In the genomic region with DNA sequence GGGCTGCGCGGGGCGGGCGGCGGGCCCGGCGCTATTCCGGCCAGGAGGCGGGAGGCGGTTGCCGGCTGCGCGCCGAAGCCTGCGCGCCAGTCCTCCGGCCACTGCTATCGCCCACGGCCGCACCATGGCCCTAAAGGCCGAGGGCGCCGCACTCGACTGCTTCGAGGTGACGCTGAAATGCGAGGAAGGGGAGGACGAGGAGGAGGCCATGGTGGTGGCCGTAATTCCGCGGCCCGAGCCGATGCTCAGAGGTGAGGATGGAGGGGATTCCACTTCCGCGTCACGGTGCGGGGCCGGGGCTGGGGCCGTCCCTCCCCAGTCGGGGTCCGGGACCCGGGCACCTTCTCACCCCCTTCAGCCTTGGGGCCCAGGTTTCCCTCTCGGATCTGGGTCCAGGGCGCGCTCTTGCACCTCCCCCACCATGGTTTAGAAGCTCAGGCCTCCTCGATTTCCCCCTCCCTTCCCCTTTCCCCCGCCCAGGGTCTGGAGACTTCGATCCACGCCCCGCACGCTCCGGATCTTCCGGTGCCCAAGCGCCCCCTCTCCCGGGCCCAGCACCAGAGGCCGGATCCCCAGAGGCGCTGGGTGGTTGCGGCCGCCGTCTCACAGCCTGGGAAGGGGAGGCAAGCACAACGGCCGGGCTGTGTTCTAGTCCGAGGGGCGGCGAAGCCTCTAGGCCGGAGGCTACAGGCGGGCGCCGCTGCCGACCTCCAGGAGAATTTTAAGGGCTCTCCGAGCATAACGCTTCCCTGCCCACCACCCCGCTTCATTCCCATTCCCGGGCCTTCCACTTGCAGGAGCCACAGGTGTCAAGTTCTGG, we compare ENCODE assay signal across 7 cellular contexts. TPM values are rescaled to one million over a fixed set of nuclear protein-coding genes. Genes with fewer than 3 reads are reported as not detected.
DNase-seq lines count a peak whose midpoint lies in the region; TF ChIP-seq lines count a peak whose summit lies in the region.

No MANE protein-coding gene starts in this region.

- peaks cover 34 to 35% of the 10 kb centered on the region in 2 experiments for H3K4me1 Mint-ChIP-seq in H9

- H2AFZ ChIP-seq in H9 (ENCODE audit: low read length): no peak overlapping the region
- H2AFZ ChIP-seq in Loucy (ENCODE audit: low read length): peak overlapping the region; percentile 92

- no peak overlapping the region for H4K91ac ChIP-seq in H9 (ENCODE audit: insufficient read length, low read depth, low read length)

- peaks cover 10% of the 10 kb centered on the region for H3K23me2 ChIP-seq in H9 (ENCODE audit: insufficient read length, low read depth, low read length, poor library complexity, severe bottlenecking)

- WGBS in H9 (ENCODE audit: extremely low coverage, insufficient read length, low lambda C conversion rate): no CpG with 5 or more reads among the region's 74 CpGs
- 0% methylated on average over 74 of the region's 74 CpGs for WGBS in ectodermal cell, 2 experiments
- 0 to 2% methylated on average over 51 to 52 of the region's 74 CpGs for WGBS in lower leg skin, 2 donors

- H3K9ac ChIP-seq in H9 (ENCODE audit: extremely low read depth, insufficient read length, low read length) (peak overlapping the region; percentile 84), Loucy (ENCODE audit: low read depth, low read length, poor library complexity, severe bottlenecking) (peak overlapping the region; percentile 94)

- H3K36me3 ChIP-seq in Loucy (ENCODE audit: insufficient read depth, low read length) (peaks cover 22% of the 10 kb centered on the region), ectodermal cell (ENCODE audit: control insufficient read depth, insufficient read depth, low read length) (peaks cover 26% of the 10 kb centered on the region)

- peaks cover 25 to 40% (median 37%) of the 10 kb centered on the region in 3 experiments; a peak in 6 of 7 replicates for H3K36me3 Mint-ChIP-seq in H9 (ENCODE audit: insufficient read depth in 1 of 3, low read depth in 3 of 3)

- no peak overlapping the region for H4K8ac ChIP-seq in H9 (replicated peaks; ENCODE audit: insufficient read length, low read depth, low read length)

- H3T11ph ChIP-seq in H9 (ENCODE audit: low read length): no peak overlapping the region

- H3K4me2 ChIP-seq in H9 (ENCODE audit: insufficient read depth, insufficient read length, low read length): peak overlapping the region; percentile 99
- H3K4me2 ChIP-seq in Loucy (ENCODE audit: low read depth, low read length, poor library complexity, severe bottlenecking): peak overlapping the region; percentile 98

- DNase-seq in H9 (no peak), lower leg skin (ENCODE audit: low spot score in 2 of 2) (peak in 1 of 2 donors; percentile 87)
- DNase-seq in activated CD4-positive, CD25-positive, alpha-beta regulatory T cell treated with anti-CD3 and anti-CD28 coated beads, Interleukin-2, amount 50 U/mL, for 72 hours: peak; percentile 55
- peak; percentile 63 for DNase-seq in stimulated activated CD8-positive, alpha-beta memory T cell treated with anti-CD3 and anti-CD28 coated beads, Interleukin-4, amount 100 ng/mL, for 48 hours

- H2BK5ac ChIP-seq in H9 (ENCODE audit: insufficient read length, low read length): no peak overlapping the region

- H3K14ac ChIP-seq in H9 (ENCODE audit: insufficient read depth, low read length): peak overlapping the region; percentile 77

- no peak overlapping the region for H2AK5ac ChIP-seq in H9 (ENCODE audit: insufficient read length, low read length)

- H3K9me3 Mint-ChIP-seq in H9: no peaks in the 10 kb centered on the region

- no peaks in the 10 kb centered on the region for H3K9me2 ChIP-seq in Loucy (replicated peaks; ENCODE audit: low read depth, low read length)

- no peak overlapping the region for H3K23ac ChIP-seq in H9 (ENCODE audit: insufficient read length, low read depth, low read length)

- H3K27ac Mint-ChIP-seq in H9: peak overlapping the region in 2 of 3 experiments; percentile 40 to 68; a peak in 3 of 7 replicates

- H3K27me3 Mint-ChIP-seq in H9 (ENCODE audit: low read depth): peaks cover 8% of the 10 kb centered on the region; the same call in 1 of the 2 replicates

- H3K79me2 ChIP-seq in H9 (ENCODE audit: insufficient read depth, low read length) (peaks cover 20% of the 10 kb centered on the region), Loucy (ENCODE audit: insufficient read depth, low read length) (peaks cover 51% of the 10 kb centered on the region)

- peaks cover 3% of the 10 kb centered on the region for H4K20me1 ChIP-seq in H9 (ENCODE audit: control insufficient read depth, insufficient read depth, insufficient read length)
- H4K20me1 ChIP-seq in Loucy (ENCODE audit: insufficient read depth, low read length, poor library complexity, severe bottlenecking): peaks cover 47% of the 10 kb centered on the region

- H2BK20ac ChIP-seq in H9 (ENCODE audit: low read depth, low read length, poor library complexity, severe bottlenecking): no peak overlapping the region

- peaks cover 3% of the 10 kb centered on the region; the same call in 1 of the 2 replicates for H3F3A ChIP-seq in Loucy (ENCODE audit: low read depth)

- intact Hi-C loops in lower leg skin (cut with DNase I; ENCODE audit: low total_unique reads): no loop called here

- H2BK15ac ChIP-seq in H9 (ENCODE audit: low read depth, low read length): no peak overlapping the region

- no peak overlapping the region for H3K27ac ChIP-seq in H9 (ENCODE audit: insufficient read length, low read depth, low read length)
- H3K27ac ChIP-seq in ectodermal cell (ENCODE audit: insufficient read depth, low read depth, low read length, poor library complexity, severe bottlenecking): peak overlapping the region; percentile 38

- H3K9me3 ChIP-seq in H9 (ENCODE audit: control insufficient read depth, low read depth, low read length) (no peaks in the 10 kb centered on the region), Loucy (ENCODE audit: insufficient read depth, low read depth, low read length) (no peaks in the 10 kb centered on the region), ectodermal cell (ENCODE audit: control insufficient read depth, low read length) (no peaks in the 10 kb centered on the region)

- no peak overlapping the region for H2BK12ac ChIP-seq in H9 (ENCODE audit: insufficient read length, low read depth, low read length)

- H3K4me1 ChIP-seq in H9 (ENCODE audit: insufficient read depth, low read length): peaks cover 3% of the 10 kb centered on the region; the same call in 1 of the 2 replicates
- peaks cover 40% of the 10 kb centered on the region for H3K4me1 ChIP-seq in Loucy (ENCODE audit: insufficient read depth, low read length, poor library complexity, severe bottlenecking)
- H3K4me1 ChIP-seq in ectodermal cell (ENCODE audit: control insufficient read depth, insufficient read depth, low read length): peaks cover 20% of the 10 kb centered on the region

- H3K4ac ChIP-seq in H9 (ENCODE audit: low read depth, low read length): no peak overlapping the region

- H3K4me3 Mint-ChIP-seq in H9: peak overlapping the region; percentile 86 to 92

- no peak for TF ChIP-seq POLR2A in lower leg skin (IDR thresholded peaks at IDR 0.05)

- peak overlapping the region; percentile 31 for H3K18ac ChIP-seq in H9 (ENCODE audit: insufficient read length, low read depth, low read length)

- H3K4me3 ChIP-seq in GM12875 (ENCODE audit: low read depth, low read length) (peak overlapping the region; percentile 95), Loucy (ENCODE audit: low read length, poor library complexity, severe bottlenecking) (peak overlapping the region; percentile 98), ectodermal cell (ENCODE audit: insufficient read depth, low read depth, low read length) (peak overlapping the region; percentile 98), lower leg skin (ENCODE audit: low read depth, poor library complexity, severe bottlenecking) (peak overlapping the region; percentile 59)

- H4K5ac ChIP-seq in H9 (ENCODE audit: insufficient read length, low read depth, low read length): no peak overlapping the region

- no peak overlapping the region for H2BK120ac ChIP-seq in H9 (ENCODE audit: low read depth, low read length, poor library complexity, severe bottlenecking)

- TF ChIP-seq CTCF in GM12875 (IDR thresholded peaks at IDR 0.05; ENCODE audit: borderline replicate concordance, insufficient read depth, low read depth, low read length): no peak
- no peak for TF ChIP-seq CTCF in H9 (conservative IDR thresholded peaks at IDR 0.05)
- TF ChIP-seq CTCF in Loucy (conservative IDR thresholded peaks at IDR 0.05; ENCODE audit: low read length): no peak
- TF ChIP-seq CTCF in lower leg skin (IDR thresholded peaks at IDR 0.05): no peak

- H3K56ac ChIP-seq in H9 (ENCODE audit: insufficient read length, low read depth, low read length): no peak overlapping the region

- H3K27me3 ChIP-seq in H9 (ENCODE audit: insufficient read depth, low read length) (no peaks in the 10 kb centered on the region), Loucy (ENCODE audit: insufficient read depth, low read length, poor library complexity, severe bottlenecking) (no peaks in the 10 kb centered on the region), ectodermal cell (ENCODE audit: control insufficient read depth, insufficient read depth, low read length, poor library complexity, severe bottlenecking) (no peaks in the 10 kb centered on the region)

- H3K79me1 ChIP-seq in H9 (ENCODE audit: insufficient read depth, low read depth, low read length, poor library complexity, severe bottlenecking): peaks cover 7% of the 10 kb centered on the region

RNA-seq across cellular contexts. Expression of a gene that starts 0.5 kb away (rescaled TPM):
- total RNA-seq in H9 (2021): 121 TPM in 2 replicates
- 86.7 TPM for polyA plus RNA-seq in ectodermal cell (2013, experiment 1 of 4)
- 87.0 TPM for polyA plus RNA-seq in ectodermal cell (2013, experiment 2 of 4)
- 59.7 TPM for polyA plus RNA-seq in ectodermal cell (2013, experiment 3 of 4)
- 64.9 TPM for polyA plus RNA-seq in ectodermal cell (2013, experiment 4 of 4)
- 1 to 10 TPM; 5.1 to 8.3 (median 6.0) TPM for total RNA-seq in lower leg skin

RNA-seq across cellular contexts. Expression of a gene that starts 25.1 kb away (rescaled TPM):
- total RNA-seq in H9 (2021) (45.7 and 49.6 TPM in 2 replicates), lower leg skin (10 to 100 TPM; 78.3 to 87.2 (median 81.2) TPM)
- polyA plus RNA-seq in ectodermal cell (2013, experiment 1 of 4): 35.8 TPM
- 38.6 TPM for polyA plus RNA-seq in ectodermal cell (2013, experiment 2 of 4)
- 26.4 TPM for polyA plus RNA-seq in ectodermal cell (2013, experiment 3 of 4)
- 26.1 TPM for polyA plus RNA-seq in ectodermal cell (2013, experiment 4 of 4)

RNA-seq across cellular contexts. Expression of a gene that starts 45.2 kb away (rescaled TPM):
- total RNA-seq in H9 (2021): 48.2 and 49.3 TPM in 2 replicates
- 31.2 TPM for polyA plus RNA-seq in ectodermal cell (2013, experiment 1 of 4)
- polyA plus RNA-seq in ectodermal cell (2013, experiment 2 of 4): 38.0 TPM
- 31.6 TPM for polyA plus RNA-seq in ectodermal cell (2013, experiment 3 of 4)
- polyA plus RNA-seq in ectodermal cell (2013, experiment 4 of 4): 32.6 TPM
- total RNA-seq in lower leg skin: 1 to 10 TPM; 7.8 to 9.8 (median 8.6) TPM

Comparison
In these comparisons a context has a peak if more than half of its experiments do, and no peak if none do; other contexts are left out.
1. RNA of a gene that starts 0.5 kb away (total RNA-seq): 121 TPM in H9; 5.1 to 8.3 TPM in lower leg skin; every median in the first group is over 10 times any median in the second.
2. Peak in every context shown above with its lines, with median percentiles within 50 percentile points of each other: H3K4me3 ChIP-seq.